9 cellular contexts compared by ENCODE assay signal in the genomic region with DNA sequence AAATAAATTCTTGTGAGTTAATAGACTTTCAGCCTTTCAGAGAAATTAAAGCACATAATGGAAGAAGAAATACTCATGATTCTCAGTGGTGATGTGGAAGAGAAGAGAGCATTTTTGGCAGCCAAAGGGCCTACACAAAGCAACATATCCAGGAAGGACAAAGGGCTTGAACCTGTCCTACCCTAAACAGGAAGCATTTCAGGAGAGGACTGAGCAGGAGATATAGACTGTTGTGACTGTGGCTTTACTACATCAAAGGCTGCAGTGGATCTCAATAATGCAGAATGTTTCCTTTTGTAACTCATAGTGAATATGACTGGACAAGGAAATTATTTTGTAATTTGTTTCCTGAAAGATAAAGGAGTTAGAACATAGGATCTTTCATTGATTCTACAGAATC. TPM values are rescaled to one million over a fixed set of nuclear protein-coding genes. Genes with fewer than 3 reads are reported as not detected.
DNase-seq lines count a peak whose midpoint lies in the region; ATAC-seq and TF ChIP-seq lines count a peak whose summit lies in the region.
"Had no signal": no experiment of that assay in that cellular context is flagged by ENCODE, and none has a peak within 500 bp of the region (broad histone marks: within the 10 kb centered on the region; RNA-seq: fewer than 3 reads in every experiment).

No MANE protein-coding gene starts in this region.

- no peaks in the 10 kb centered on the region for H3K27me3 Mint-ChIP-seq in activated naive CD4-positive, alpha-beta T cell treated with anti-CD3 and anti-CD28 coated beads, Interleukin-2, amount 10 ng/mL, durations not matched to agents 7 days and 5 days
- H3K27me3 Mint-ChIP-seq in activated T-helper 1 cell treated with anti-CD3 and anti-CD28 coated beads, Interleukin-12 subunit alpha, Interleukin-12 subunit beta, Interleukin-2, Interleukin-4 antibody, amounts not matched to agents 30 ng/mL and 10 ng/mL and 1 ng/mL, durations not matched to agents 14 hours and 24 hours and 36 hours (ENCODE audit: insufficient read depth), result no peaks in the 10 kb centered on the region
- no peaks in the 10 kb centered on the region for H3K27me3 Mint-ChIP-seq in memory B cell

- H3K9me3 ChIP-seq in vagina, result no peaks in the 10 kb centered on the region

- H3K27me3 ChIP-seq in vagina (no peaks in the 10 kb centered on the region), brain microvascular endothelial cell (replicated peaks) (no peaks in the 10 kb centered on the region)

- ATAC-seq in memory B cell (ENCODE audit: low read depth) (no peak), HG02884 (IDR thresholded peaks at IDR 0.05; ENCODE audit: unreplicated experiment) (no peak)

- in situ Hi-C loops in brain microvascular endothelial cell (cut with HindIII; ENCODE audit: low pct_ligation_motif_present, low sequenced_read_pairs), result no loop called here

- H3K4me1 ChIP-seq in vagina, result peaks cover 35% of the 10 kb centered on the region

- H3K27ac ChIP-seq in vagina (peak overlapping the region; percentile 94), brain microvascular endothelial cell (no peak overlapping the region)

- TF ChIP-seq POLR2A in vagina (IDR thresholded peaks at IDR 0.05), result no peak

- peaks cover 2% of the 10 kb centered on the region for H3K9me3 Mint-ChIP-seq in activated naive CD4-positive, alpha-beta T cell treated with anti-CD3 and anti-CD28 coated beads, Interleukin-2, amount 10 ng/mL, durations not matched to agents 7 days and 5 days
- peaks cover 3% of the 10 kb centered on the region for H3K9me3 Mint-ChIP-seq in activated T-helper 1 cell treated with anti-CD3 and anti-CD28 coated beads, Interleukin-12 subunit alpha, Interleukin-12 subunit beta, Interleukin-2, Interleukin-4 antibody, amounts not matched to agents 30 ng/mL and 10 ng/mL and 1 ng/mL, durations not matched to agents 14 hours and 24 hours and 36 hours
- no peaks in the 10 kb centered on the region for H3K9me3 Mint-ChIP-seq in memory B cell

- peak overlapping the region; percentile 88 for H3K4me3 Mint-ChIP-seq in activated naive CD4-positive, alpha-beta T cell treated with anti-CD3 and anti-CD28 coated beads, Interleukin-2, amount 10 ng/mL, durations not matched to agents 7 days and 5 days
- peak overlapping the region; percentile 97 for H3K4me3 Mint-ChIP-seq in activated T-helper 1 cell treated with anti-CD3 and anti-CD28 coated beads, Interleukin-12 subunit alpha, Interleukin-12 subunit beta, Interleukin-2, Interleukin-4 antibody, amounts not matched to agents 30 ng/mL and 10 ng/mL and 1 ng/mL, durations not matched to agents 14 hours and 24 hours and 36 hours
- H3K4me3 Mint-ChIP-seq in memory B cell, result peak overlapping the region; percentile 99

- peak overlapping the region; percentile 96 for H3K27ac Mint-ChIP-seq in activated naive CD4-positive, alpha-beta T cell treated with anti-CD3 and anti-CD28 coated beads, Interleukin-2, amount 10 ng/mL, durations not matched to agents 7 days and 5 days
- H3K27ac Mint-ChIP-seq in activated T-helper 1 cell treated with anti-CD3 and anti-CD28 coated beads, Interleukin-12 subunit alpha, Interleukin-12 subunit beta, Interleukin-2, Interleukin-4 antibody, amounts not matched to agents 30 ng/mL and 10 ng/mL and 1 ng/mL, durations not matched to agents 14 hours and 24 hours and 36 hours, result peak overlapping the region; percentile 99
- H3K27ac Mint-ChIP-seq in memory B cell, result peak overlapping the region; percentile 98

- H3K4me1 Mint-ChIP-seq in activated naive CD4-positive, alpha-beta T cell treated with anti-CD3 and anti-CD28 coated beads, Interleukin-2, amount 10 ng/mL, durations not matched to agents 7 days and 5 days, result peaks cover 39% of the 10 kb centered on the region
- peaks cover 36% of the 10 kb centered on the region for H3K4me1 Mint-ChIP-seq in activated T-helper 1 cell treated with anti-CD3 and anti-CD28 coated beads, Interleukin-12 subunit alpha, Interleukin-12 subunit beta, Interleukin-2, Interleukin-4 antibody, amounts not matched to agents 30 ng/mL and 10 ng/mL and 1 ng/mL, durations not matched to agents 14 hours and 24 hours and 36 hours (ENCODE audit: low read depth)
- H3K4me1 Mint-ChIP-seq in memory B cell, result peaks cover 18% of the 10 kb centered on the region

- CTCF ChIA-PET in activated naive CD4-positive, alpha-beta T cell treated with anti-CD3 and anti-CD28 coated beads, Interleukin-2, amount 10 ng/mL, durations not matched to agents 7 days and 5 days (lab: Charles Lee), result no interaction called here

- intact Hi-C loops in activated T-helper 1 cell treated with anti-CD3 and anti-CD28 coated beads, Interleukin-12 subunit alpha, Interleukin-12 subunit beta, Interleukin-2, Interleukin-4 antibody, amounts not matched to agents 30 ng/mL and 10 ng/mL and 1 ng/mL, durations not matched to agents 14 hours and 24 hours and 36 hours (cut with micrococcal nuclease), result no loop called here
- intact Hi-C loops in vagina (cut with DNase I), result no loop called here

- H3K4me3 ChIP-seq in vagina (no peak overlapping the region), brain microvascular endothelial cell (ENCODE audit: low read depth, low read length) (no peak overlapping the region)

- peaks cover 15% of the 10 kb centered on the region for H3K36me3 Mint-ChIP-seq in activated naive CD4-positive, alpha-beta T cell treated with anti-CD3 and anti-CD28 coated beads, Interleukin-2, amount 10 ng/mL, durations not matched to agents 7 days and 5 days
- peaks cover 9% of the 10 kb centered on the region for H3K36me3 Mint-ChIP-seq in activated T-helper 1 cell treated with anti-CD3 and anti-CD28 coated beads, Interleukin-12 subunit alpha, Interleukin-12 subunit beta, Interleukin-2, Interleukin-4 antibody, amounts not matched to agents 30 ng/mL and 10 ng/mL and 1 ng/mL, durations not matched to agents 14 hours and 24 hours and 36 hours (ENCODE audit: low read depth)
- H3K36me3 Mint-ChIP-seq in memory B cell, result peaks cover 2% of the 10 kb centered on the region

- no peak for DNase-seq in activated naive CD4-positive, alpha-beta T cell treated with anti-CD3 and anti-CD28 coated beads, Interleukin-2, amount 10 ng/mL, durations not matched to agents 7 days and 5 days
- DNase-seq in activated naive CD4-positive, alpha-beta T cell treated with Interleukin-2 at 50 U/mL for 16 hours, result no peak
- no peak for DNase-seq in activated T-helper 1 cell treated with anti-CD3 and anti-CD28 coated beads, Interleukin-12 subunit alpha, Interleukin-12 subunit beta, Interleukin-2, Interleukin-4 antibody, amounts not matched to agents 30 ng/mL and 10 ng/mL and 1 ng/mL, durations not matched to agents 14 hours and 24 hours and 36 hours (ENCODE audit: low spot score)
- DNase-seq in memory B cell (ENCODE audit: low spot score in 2 of 2) (no peak), vagina (ENCODE audit: extremely low spot score in 2 of 2) (no peak), ecto neural progenitor cell (ENCODE audit: low spot score) (no peak), brain microvascular endothelial cell (no peak)
- DNase-seq: NCI-H1105 treated with DMSO at 0.1 percent for 48 hours had no signal

- no peaks in the 10 kb centered on the region for H3K36me3 ChIP-seq in vagina
- no peaks in the 10 kb centered on the region for H3K36me3 ChIP-seq in brain microvascular endothelial cell (replicated peaks)

- TF ChIP-seq CTCF in vagina (IDR thresholded peaks at IDR 0.05) (no peak), brain microvascular endothelial cell (IDR thresholded peaks at IDR 0.05; ENCODE audit: low read depth, low read length, missing control alignments) (no peak)

RNA-seq across cellular contexts. Expression of gene PARP8, which starts 1.3 kb away (rescaled TPM):
- 22.9 and 23.0 TPM in 2 replicates for total RNA-seq in activated T-helper 1 cell treated with anti-CD3 and anti-CD28 coated beads, Interleukin-12 subunit alpha, Interleukin-12 subunit beta, Interleukin-2, Interleukin-4 antibody, amounts not matched to agents 30 ng/mL and 10 ng/mL and 1 ng/mL, durations not matched to agents 14 hours and 24 hours and 36 hours
- 48.4 TPM for total RNA-seq in vagina
